Comparison of ENCODE assay signal across 16 cellular contexts in genomic region chr9:137321726-137322361, GRCh38. TPM values are rescaled to one million over a fixed set of nuclear protein-coding genes. Genes with fewer than 3 reads are reported as not detected.
"Had no signal": no experiment of that assay in that cellular context is flagged by ENCODE, and none has a peak within 500 bp of the region (broad histone marks: within the 10 kb centered on the region; RNA-seq: fewer than 3 reads in every experiment).

No MANE protein-coding gene starts in this region.

- H3K4me1 ChIP-seq: vagina had no signal

- H3K36me3 ChIP-seq: left ventricle myocardium inferior, tibial artery, vagina had no signal

- H3K36me3 Mint-ChIP-seq: WTC11 had no signal

- DNase-seq: activated CD4-positive, alpha-beta T cell treated with anti-CD3 and anti-CD28 coated beads for 48 hours; activated naive CD4-positive, alpha-beta T cell treated with anti-CD3 and anti-CD28 coated beads, Interleukin-2, amount 50 U/mL, for 16 hours; dermis blood vessel endothelial cell; kidney; left ventricle myocardium inferior; naive thymus-derived CD4-positive, alpha-beta T cell; nucleus accumbens; psoas muscle; stimulated activated CD4-positive, alpha-beta T cell treated with anti-CD3 and anti-CD28 coated beads, Interleukin-1b, Interleukin-23, amount 100 ng/mL, for 48 hours; SW 1271 had no signal

- H3K9me3 ChIP-seq: left ventricle myocardium inferior, mucosa of descending colon, psoas muscle, tibial artery, vagina had no signal

- H3K4me3 Mint-ChIP-seq: memory B cell, WTC11 had no signal

- ATAC-seq: mucosa of descending colon; naive thymus-derived CD4-positive, alpha-beta T cell; psoas muscle; sciatic nerve had no signal

- H3K27me3 ChIP-seq: vagina had no signal

- H3K27ac Mint-ChIP-seq: memory B cell, WTC11 had no signal

- H3K4me3 ChIP-seq: mucosa of descending colon, psoas muscle, tibial artery, vagina had no signal

- H3K27ac ChIP-seq: tibial artery, vagina had no signal

- H3K9me3 Mint-ChIP-seq: WTC11 had no signal

RNA-seq across cellular contexts. Expression of gene NRARP, which starts 19.8 kb away (rescaled TPM):
- polyA plus RNA-seq: naive thymus-derived CD4-positive, alpha-beta T cell had no signal
